16 cellular contexts compared by ENCODE assay signal in genomic region chr4:176090115-176090514, GRCh38. TPM values are rescaled to one million over a fixed set of nuclear protein-coding genes. Genes with fewer than 3 reads are reported as not detected.
DNase-seq lines count a peak whose midpoint lies in the region; ATAC-seq and TF ChIP-seq lines count a peak whose summit lies in the region.
"Had no signal": no experiment of that assay in that cellular context is flagged by ENCODE, and none has a peak within 500 bp of the region (broad histone marks: within the 10 kb centered on the region; RNA-seq: fewer than 3 reads in every experiment).

No MANE protein-coding gene starts in this region.

- 54 to 73% methylated on average over 2 of the region's 2 CpGs for WGBS in heart right ventricle, 2 donors

- H3K9me3 ChIP-seq in heart right ventricle = peaks cover 0 to 10% (median 0%) of the 10 kb centered on the region in 11 donors
- no peaks in the 10 kb centered on the region for H3K9me3 ChIP-seq in right atrium auricular region
- H3K9me3 ChIP-seq: A549, breast epithelium, SJSA1 had no signal

- TF ChIP-seq CTCF in heart right ventricle (IDR thresholded peaks at IDR 0.05) = no peak
- no peak for TF ChIP-seq CTCF in right atrium auricular region (IDR thresholded peaks at IDR 0.05)
- no peak for TF ChIP-seq CTCF in progenitor cell of endocrine pancreas (IDR thresholded peaks at IDR 0.05; ENCODE audit: unreplicated experiment)

- H3K27ac ChIP-seq in heart right ventricle = peak overlapping the region in 1 of 10 donors; percentile 69
- H3K27ac ChIP-seq in right atrium auricular region = no peak overlapping the region
- H3K27ac ChIP-seq: A549, breast epithelium, epithelial cell of prostate, SJSA1 had no signal

- H3K4me3 Mint-ChIP-seq in progenitor cell of endocrine pancreas (ENCODE audit: low read depth) = no peak overlapping the region

- ATAC-seq in heart right ventricle (peak in 7 of 8 donors; percentile 17 to 71 (median 34)), HG03378 (IDR thresholded peaks at IDR 0.05; ENCODE audit: unreplicated experiment) (peak; percentile 93)
- ATAC-seq: A549 had no signal

- no peaks in the 10 kb centered on the region for H3K27me3 Mint-ChIP-seq in progenitor cell of endocrine pancreas

- DNase-seq in heart right ventricle (no peak), right atrium auricular region (ENCODE audit: low spot score) (no peak), SKM-1 (lab: John Stamatoyannopoulos, UW; ENCODE audit: unreplicated experiment) (peak; percentile 66), putamen (ENCODE audit: low spot score) (no peak), globus pallidus (ENCODE audit: low spot score) (no peak), head of caudate nucleus (no peak), progenitor cell of endocrine pancreas (ENCODE audit: low spot score, unreplicated experiment) (no peak)
- DNase-seq: activated gamma-delta T cell, GOT3, NCI-H2227 treated with DMSO at 0.1 percent for 48 hours, substantia nigra had no signal

- H3K4me1 Mint-ChIP-seq in progenitor cell of endocrine pancreas (ENCODE audit: low read depth) = no peaks in the 10 kb centered on the region

- no peak overlapping the region for H3K27ac Mint-ChIP-seq in progenitor cell of endocrine pancreas

- H3K4me3 ChIP-seq in heart right ventricle (no peak overlapping the region), right atrium auricular region (no peak overlapping the region)
- H3K4me3 ChIP-seq: A549, breast epithelium, SJSA1 had no signal

- peaks cover 16% of the 10 kb centered on the region for H3K9me3 Mint-ChIP-seq in progenitor cell of endocrine pancreas (ENCODE audit: low read depth)

- intact Hi-C loops in heart right ventricle (cut with DNase I) (no loop called here), head of caudate nucleus (cut with DNase I) (no loop called here)

- H3K27me3 ChIP-seq in heart right ventricle (no peaks in the 10 kb centered on the region), right atrium auricular region (no peaks in the 10 kb centered on the region)
- H3K27me3 ChIP-seq: breast epithelium, SJSA1 had no signal

- H3K4me1 ChIP-seq in heart right ventricle (peaks cover 0 to 5% (median 0%) of the 10 kb centered on the region in 9 donors), right atrium auricular region (no peaks in the 10 kb centered on the region)
- H3K4me1 ChIP-seq: A549, breast epithelium, SJSA1 had no signal

- H3K36me3 Mint-ChIP-seq in progenitor cell of endocrine pancreas (ENCODE audit: insufficient read depth) = peaks cover 2% of the 10 kb centered on the region

- no peaks in the 10 kb centered on the region for H3K36me3 ChIP-seq in heart right ventricle
- no peaks in the 10 kb centered on the region for H3K36me3 ChIP-seq in right atrium auricular region
- H3K36me3 ChIP-seq: breast epithelium, SJSA1 had no signal

RNA-seq across cellular contexts. Expression of gene WDR17, which starts 24.5 kb away (rescaled TPM):
- under 1 TPM; 0.11 to 0.90 (median 0.44) TPM for total RNA-seq in heart right ventricle
- under 1 TPM; 0.06 to 0.29 TPM for polyA plus RNA-seq in heart right ventricle
- 1 to 10 TPM in 1 of 2 donors, under 1 TPM in 1; 0.63 to 1.2 TPM for total RNA-seq in right atrium auricular region
- total RNA-seq in progenitor cell of endocrine pancreas = 5.1 and 5.2 TPM in 2 replicates
